In genomic region chr4:71270901-71271300, GRCh38 we compare ENCODE assay signal across 8 cellular contexts.
DNase-seq lines count a peak whose midpoint lies in the region; ATAC-seq, FAIRE-seq and TF ChIP-seq lines count a peak whose summit lies in the region.

No MANE protein-coding gene starts in this region.

- dilution Hi-C loops in endothelial cell of umbilical vein (cut with MboI; ENCODE audit: extremely low pct_ligation_motif_present, low sequenced_read_pairs): no loop called here

- ATAC-seq in activated T-helper 17 cell treated with anti-CD3 and anti-CD28 coated beads, Interleukin-2, amount 50 U/mL, for 72 hours (replicated peaks): no peak

- TF ChIP-seq CTCF in GM20000 (IDR thresholded peaks at IDR 0.05; ENCODE audit: extremely low read depth, missing control alignments) (peak; percentile 28), endothelial cell of umbilical vein (IDR thresholded peaks at IDR 0.05; ENCODE audit: extremely low read depth in 1 of 2, insufficient read depth in 1 of 2, low read depth in 1 of 2, low read length in 2 of 2) (peak; percentile 14 to 19)

- H3K27ac Mint-ChIP-seq in activated T-helper 17 cell treated with anti-CD3 and anti-CD28 coated beads, Interleukin-2, amount 50 U/mL, for 72 hours: no peak overlapping the region

- CTCF ChIA-PET in endothelial cell of umbilical vein (lab: Charles Lee): interaction anchor here (0.6 to 1.1 kb wide), 3 partner anchors 11 to 441 kb away, joined by 3 read pairs; no protein-coding TSS in a partner anchor

- peaks cover 9% of the 10 kb centered on the region for H3K4me1 Mint-ChIP-seq in activated T-helper 17 cell treated with anti-CD3 and anti-CD28 coated beads, Interleukin-2, amount 50 U/mL, for 72 hours

- no peaks in the 10 kb centered on the region for H3K36me3 ChIP-seq in endothelial cell of umbilical vein (ENCODE audit: control insufficient read depth in 2 of 2, extremely low read depth in 1 of 2, insufficient read depth in 2 of 2, low read length in 2 of 2)

- H3K9me1 ChIP-seq in endothelial cell of umbilical vein (replicated peaks; ENCODE audit: control insufficient read depth, extremely low read depth, insufficient read depth, low read length): no peaks in the 10 kb centered on the region

- H4K20me1 ChIP-seq in endothelial cell of umbilical vein (replicated peaks; ENCODE audit: control insufficient read depth, extremely low read depth, insufficient read depth, low read length): no peaks in the 10 kb centered on the region

- H3K27me3 Mint-ChIP-seq in activated T-helper 17 cell treated with anti-CD3 and anti-CD28 coated beads, Interleukin-2, amount 50 U/mL, for 72 hours: no peaks in the 10 kb centered on the region

- no peak overlapping the region for H2AFZ ChIP-seq in endothelial cell of umbilical vein (ENCODE audit: low read depth, low read length)

- H3K27me3 ChIP-seq in endothelial cell of umbilical vein (ENCODE audit: control insufficient read depth in 2 of 2, insufficient read depth in 2 of 2, low read length in 2 of 2): no peaks in the 10 kb centered on the region

- H3K9me3 Mint-ChIP-seq in activated T-helper 17 cell treated with anti-CD3 and anti-CD28 coated beads, Interleukin-2, amount 50 U/mL, for 72 hours: no peaks in the 10 kb centered on the region

- FAIRE-seq in endothelial cell of umbilical vein (lab: Jason Lieb, UNC): no peak

- H3K4me3 ChIP-seq in endothelial cell of umbilical vein (replicated peaks in 1 of 3; ENCODE audit: insufficient read depth in 1 of 3, low read depth in 1 of 3, low read length in 3 of 3): no peak overlapping the region

- no peak overlapping the region for H3K9ac ChIP-seq in endothelial cell of umbilical vein (replicated peaks; ENCODE audit: extremely low read depth, insufficient read depth, low read length)

- no peaks in the 10 kb centered on the region for H3K79me2 ChIP-seq in endothelial cell of umbilical vein (ENCODE audit: control insufficient read depth, insufficient read depth, low read length)

- BruUV-seq in endothelial cell of umbilical vein (replicated peaks; lab: Mats Ljungman, UMichigan): no TSS peak

- POLR2A ChIA-PET in endothelial cell of umbilical vein (lab: Charles Lee): no interaction called here

- H3K4me3 Mint-ChIP-seq in activated T-helper 17 cell treated with anti-CD3 and anti-CD28 coated beads, Interleukin-2, amount 50 U/mL, for 72 hours: no peak overlapping the region

- no peaks in the 10 kb centered on the region for H3K4me1 ChIP-seq in endothelial cell of umbilical vein (ENCODE audit: control insufficient read depth, extremely low read depth, insufficient read depth, low read length)

- no peak for TF ChIP-seq POLR2A in endothelial cell of umbilical vein (IDR thresholded peaks at IDR 0.05; ENCODE audit: low read depth, low read length)

- no peaks in the 10 kb centered on the region for H3K36me3 Mint-ChIP-seq in activated T-helper 17 cell treated with anti-CD3 and anti-CD28 coated beads, Interleukin-2, amount 50 U/mL, for 72 hours (ENCODE audit: low read depth)

- no peak overlapping the region for H3K27ac ChIP-seq in endothelial cell of umbilical vein (ENCODE audit: insufficient read depth, low read depth, low read length)

- DNase-seq in NCI-H510A treated with DMSO at 0.1 percent for 48 hours (lab: John Stamatoyannopoulos, UW) (peak; percentile 37), NCI-H510A (lab: John Stamatoyannopoulos, UW) (no peak), GM20000 (ENCODE audit: low spot score) (no peak), NCI-H1105 (lab: John Stamatoyannopoulos, UW) (peak; percentile 18), endothelial cell of umbilical vein (ENCODE audit: low read depth, low spot score) (peak; percentile 4), cortex of kidney (lab: John Stamatoyannopoulos, UW) (no peak)
- DNase-seq in stimulated activated CD4-positive, alpha-beta T cell treated with anti-CD3 and anti-CD28 coated beads, Interleukin-4, amount 100 ng/mL, for 1 hour: peak; percentile 1

- no peaks in the 10 kb centered on the region for H3K9me3 ChIP-seq in endothelial cell of umbilical vein (replicated peaks; ENCODE audit: control insufficient read depth, insufficient read depth, low read length)

- intact Hi-C loops in endothelial cell of umbilical vein (cut with micrococcal nuclease): loop anchor here (1.0 kb wide), 1 partner anchor 442 kb away; no protein-coding TSS in a partner anchor

- H3K4me2 ChIP-seq in endothelial cell of umbilical vein (ENCODE audit: insufficient read depth, low read length): no peak overlapping the region

TF ChIP-seq in endothelial cell of umbilical vein, 7 proteins besides CTCF, POLR2A, EP300 and RAD21:
- no peak for TF ChIP-seq MYC (IDR thresholded peaks at IDR 0.05; ENCODE audit: low read depth, low read length)
- no peak for TF ChIP-seq JUN (IDR thresholded peaks at IDR 0.05; ENCODE audit: borderline replicate concordance, insufficient read depth, insufficient read length, low read depth)
- TF ChIP-seq GATA2 (IDR thresholded peaks at IDR 0.05; ENCODE audit: insufficient read depth, insufficient read length, low read depth, low read length): no peak
- TF ChIP-seq MAX (IDR thresholded peaks at IDR 0.05; ENCODE audit: insufficient read depth, insufficient read length): no peak
- no peak for TF ChIP-seq POLR2AphosphoS5 (IDR thresholded peaks at IDR 0.05; ENCODE audit: insufficient read depth, low read depth, low read length)
- no peak for TF ChIP-seq EZH2 (IDR thresholded peaks at IDR 0.05; ENCODE audit: borderline replicate concordance, low read depth, low read length, severe bottlenecking)
- TF ChIP-seq FOS (IDR thresholded peaks at IDR 0.05; ENCODE audit: borderline replicate concordance, insufficient read depth, low read length): no peak
TF ChIP-seq in endothelial cell of umbilical vein: peak in this region for 0.

Comparison
In these comparisons a context has a peak if more than half of its experiments do, and no peak if none do; other contexts are left out.
1. DNase-seq: peak in NCI-H510A treated with DMSO at 0.1 percent for 48 hours (single experiment), NCI-H1105 (single experiment), endothelial cell of umbilical vein (single experiment) and stimulated activated CD4-positive, alpha-beta T cell treated with anti-CD3 and anti-CD28 coated beads, Interleukin-4, amount 100 ng/mL, for 1 hour (single experiment); none in NCI-H510A (single experiment), GM20000 (single experiment) and cortex of kidney (single experiment).